Comparison of ENCODE assay signal across 11 cellular contexts in the genomic region with DNA sequence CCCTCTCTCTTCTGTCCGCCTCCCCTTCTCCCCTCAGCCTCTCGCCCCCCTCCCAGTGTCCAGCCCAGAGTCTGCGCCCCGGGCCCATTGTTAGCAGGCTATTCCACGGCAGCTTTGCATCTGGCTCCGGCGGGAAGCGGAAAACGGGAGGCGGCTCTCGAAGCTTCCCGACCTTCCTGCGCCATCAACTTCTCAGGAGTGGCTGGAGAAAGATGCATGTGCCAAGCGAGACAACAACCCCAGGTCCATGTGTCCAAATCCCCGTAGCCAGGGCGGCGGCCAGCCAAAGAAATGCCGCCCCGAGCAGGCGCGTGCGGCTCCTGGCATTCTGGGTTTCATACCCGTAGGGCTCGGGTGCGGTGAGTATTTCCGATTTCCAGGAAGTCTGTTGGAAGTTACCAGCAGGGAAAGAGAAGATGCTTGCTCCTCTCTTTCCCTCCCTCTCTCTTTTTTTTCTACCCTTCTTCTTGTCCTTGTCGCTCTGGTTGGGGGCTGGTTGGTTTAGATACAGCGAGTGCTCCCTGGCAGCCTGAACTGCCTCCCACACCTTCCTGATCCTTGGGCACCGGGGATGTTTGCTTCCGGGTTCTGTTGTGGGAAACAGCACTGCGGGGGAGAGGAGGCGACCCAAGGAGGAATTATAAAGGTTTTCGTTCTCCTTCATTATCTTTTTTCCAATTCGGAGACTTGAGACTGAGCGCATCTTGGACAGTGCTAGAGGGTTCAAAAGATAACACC. TPM values are rescaled to one million over a fixed set of nuclear protein-coding genes. Genes with fewer than 3 reads are reported as not detected.
DNase-seq lines count a peak whose midpoint lies in the region; ATAC-seq and TF ChIP-seq lines count a peak whose summit lies in the region.
"Had no signal": no experiment of that assay in that cellular context is flagged by ENCODE, and none has a peak within 500 bp of the region (broad histone marks: within the 10 kb centered on the region; RNA-seq: fewer than 3 reads in every experiment).

No MANE protein-coding gene starts in this region.

- peaks cover 0 to 63% (median 4%) of the 10 kb centered on the region in 3 donors for H3K4me1 ChIP-seq in gastroesophageal sphincter
- H3K4me1 ChIP-seq: uterus had no signal

- POLR2A ChIA-PET in CD4-positive, alpha-beta T cell (lab: Charles Lee): no interaction called here

- H3K4me3 Mint-ChIP-seq in CD4-positive, alpha-beta T cell: peak overlapping the region; percentile 48
- H3K4me3 Mint-ChIP-seq in osteocyte (ENCODE audit: unreplicated experiment): no peak overlapping the region

- ATAC-seq in CD4-positive, alpha-beta T cell (ENCODE audit: poor library complexity): no peak
- peak; percentile 11 for ATAC-seq in gastroesophageal sphincter
- no peak for ATAC-seq in HG03520 (IDR thresholded peaks at IDR 0.05; ENCODE audit: unreplicated experiment)

- no peak for TF ChIP-seq EP300 in gastroesophageal sphincter (IDR thresholded peaks at IDR 0.05)

- peak overlapping the region; percentile 48 to 96 for H3K4me3 ChIP-seq in gastroesophageal sphincter
- H3K4me3 ChIP-seq: uterus had no signal

- no peaks in the 10 kb centered on the region for H3K36me3 Mint-ChIP-seq in CD4-positive, alpha-beta T cell (ENCODE audit: low read depth)
- H3K36me3 Mint-ChIP-seq in osteocyte (ENCODE audit: unreplicated experiment): peaks cover 3% of the 10 kb centered on the region

- no peak for TF ChIP-seq CTCF in CD4-positive, alpha-beta T cell (IDR thresholded peaks at IDR 0.05)
- TF ChIP-seq CTCF in gastroesophageal sphincter (IDR thresholded peaks at IDR 0.05) (no peak), osteocyte (IDR thresholded peaks at IDR 0.05) (no peak)

- TF ChIP-seq POLR2A in gastroesophageal sphincter (IDR thresholded peaks at IDR 0.05): peak in 1 of 2 donors; percentile 12

- H3K27ac ChIP-seq in CD4-positive, alpha-beta T cell (ENCODE audit: low read depth, low read length): no peak overlapping the region
- H3K27ac ChIP-seq in gastroesophageal sphincter: peak overlapping the region; percentile 94 to 99 (median 98)

- peaks cover 66% of the 10 kb centered on the region for H3K27me3 ChIP-seq in CD4-positive, alpha-beta T cell (ENCODE audit: control insufficient read depth, insufficient read depth, low read length)
- no peaks in the 10 kb centered on the region for H3K27me3 ChIP-seq in gastroesophageal sphincter
- H3K27me3 ChIP-seq: uterus had no signal

- WGBS in gastroesophageal sphincter (ENCODE audit: low coverage in 1 of 2), 2 donors: 9 to 16% methylated on average over 7 to 29 of the region's 35 CpGs

- H3K27ac Mint-ChIP-seq in CD4-positive, alpha-beta T cell: no peak overlapping the region
- no peak overlapping the region for H3K27ac Mint-ChIP-seq in osteocyte (ENCODE audit: unreplicated experiment)

- peaks cover 81% of the 10 kb centered on the region for H3K27me3 Mint-ChIP-seq in CD4-positive, alpha-beta T cell
- peaks cover 94% of the 10 kb centered on the region for H3K27me3 Mint-ChIP-seq in osteocyte (ENCODE audit: unreplicated experiment)

- no peaks in the 10 kb centered on the region for H3K9me3 ChIP-seq in CD4-positive, alpha-beta T cell (ENCODE audit: control insufficient read depth, low read length)
- no peaks in the 10 kb centered on the region for H3K9me3 ChIP-seq in gastroesophageal sphincter
- H3K9me3 ChIP-seq: uterus had no signal

- CTCF ChIA-PET in CD4-positive, alpha-beta T cell (lab: Charles Lee): no interaction called here

- no peaks in the 10 kb centered on the region for H3K36me3 ChIP-seq in gastroesophageal sphincter
- H3K36me3 ChIP-seq: uterus had no signal

- intact Hi-C loops in CD4-positive, alpha-beta T cell (cut with DNase I, micrococcal nuclease): no loop called here

- DNase-seq in CD4-positive, alpha-beta T cell: no peak
- DNase-seq in UCSD-AML1 (lab: John Stamatoyannopoulos, UW; ENCODE audit: unreplicated experiment) (peak; percentile 12), osteocyte (ENCODE audit: extremely low spot score, unreplicated experiment) (peak; percentile 51), hepatic stellate cell (ENCODE audit: low spot score) (no peak), anterior cingulate cortex (lab: John Stamatoyannopoulos, UW) (no peak)
- no peak for DNase-seq in stimulated activated CD4-positive, alpha-beta T cell treated with anti-CD3 and anti-CD28 coated beads, Interleukin-1b, Interleukin-23, amount 100 ng/mL, for 48 hours
- DNase-seq: activated CD4-positive, alpha-beta T cell treated with anti-CD3 and anti-CD28 coated beads, Interleukin-2, amount 50 U/mL, for 1 hour; stimulated activated CD4-positive, alpha-beta T cell treated with anti-CD3 and anti-CD28 coated beads, Interleukin-4, amount 100 ng/mL, for 24 hours; uterus had no signal

- H3K9me3 Mint-ChIP-seq in CD4-positive, alpha-beta T cell: no peaks in the 10 kb centered on the region
- no peaks in the 10 kb centered on the region for H3K9me3 Mint-ChIP-seq in osteocyte (ENCODE audit: unreplicated experiment)

- H3K4me1 Mint-ChIP-seq in CD4-positive, alpha-beta T cell (ENCODE audit: low read depth): peaks cover 18% of the 10 kb centered on the region
- peaks cover 16% of the 10 kb centered on the region for H3K4me1 Mint-ChIP-seq in osteocyte (ENCODE audit: unreplicated experiment)

RNA-seq across cellular contexts. Expression of gene HOXA2, which starts 1.2 kb away (rescaled TPM):
- total RNA-seq in CD4-positive, alpha-beta T cell: not detected
- 1 to 10 TPM; 3.1 to 7.0 (median 5.0) TPM for total RNA-seq in gastroesophageal sphincter
- total RNA-seq in osteocyte: not detected in 2 replicates

RNA-seq across cellular contexts. Expression of gene HOXA1, which starts 7.9 kb away (rescaled TPM):
- under 1 TPM; 0.14 to 0.22 TPM for total RNA-seq in CD4-positive, alpha-beta T cell
- total RNA-seq in gastroesophageal sphincter: 1 to 10 TPM in 1 of 4 donors, under 1 TPM in 2, not detected in 1; 0.23 to 2.3 (median 0.27) TPM
- total RNA-seq in osteocyte: not detected in 2 replicates

RNA-seq across cellular contexts. Expression of gene HOXA4, which starts 26.9 kb away (rescaled TPM):
- total RNA-seq in CD4-positive, alpha-beta T cell: not detected
- total RNA-seq in gastroesophageal sphincter (10 to 100 TPM in 3 of 4 donors, 1 to 10 TPM in 1; 8.6 to 20.2 (median 15.3) TPM), osteocyte (not detected in 2 replicates)

RNA-seq across cellular contexts. Expression of gene HOXA5, which starts 39.8 kb away (rescaled TPM):
- total RNA-seq in CD4-positive, alpha-beta T cell: not detected
- total RNA-seq in gastroesophageal sphincter (10 to 100 TPM; 11.0 to 34.6 (median 29.3) TPM), osteocyte (not detected in 2 replicates)

RNA-seq across cellular contexts. Expression of gene HOXA6, which starts 43.9 kb away (rescaled TPM):
- total RNA-seq in CD4-positive, alpha-beta T cell: not detected
- total RNA-seq in gastroesophageal sphincter (10 to 100 TPM in 1 of 4 donors, under 1 TPM in 1, not detected in 2; 0.46 to 12.7 TPM), osteocyte (not detected in 2 replicates)

Comparison
In these comparisons a context has a peak if more than half of its experiments do, and no peak if none do; other contexts are left out.
1. DNase-seq: peak in UCSD-AML1 (single experiment) and osteocyte (single experiment); none in CD4-positive, alpha-beta T cell (0 of 10), hepatic stellate cell (single experiment), anterior cingulate cortex (0 of 58) and stimulated activated CD4-positive, alpha-beta T cell treated with anti-CD3 and anti-CD28 coated beads, Interleukin-1b, Interleukin-23, amount 100 ng/mL, for 48 hours (single experiment).